Comparison of ENCODE assay signal across 8 cellular contexts in the genomic region with DNA sequence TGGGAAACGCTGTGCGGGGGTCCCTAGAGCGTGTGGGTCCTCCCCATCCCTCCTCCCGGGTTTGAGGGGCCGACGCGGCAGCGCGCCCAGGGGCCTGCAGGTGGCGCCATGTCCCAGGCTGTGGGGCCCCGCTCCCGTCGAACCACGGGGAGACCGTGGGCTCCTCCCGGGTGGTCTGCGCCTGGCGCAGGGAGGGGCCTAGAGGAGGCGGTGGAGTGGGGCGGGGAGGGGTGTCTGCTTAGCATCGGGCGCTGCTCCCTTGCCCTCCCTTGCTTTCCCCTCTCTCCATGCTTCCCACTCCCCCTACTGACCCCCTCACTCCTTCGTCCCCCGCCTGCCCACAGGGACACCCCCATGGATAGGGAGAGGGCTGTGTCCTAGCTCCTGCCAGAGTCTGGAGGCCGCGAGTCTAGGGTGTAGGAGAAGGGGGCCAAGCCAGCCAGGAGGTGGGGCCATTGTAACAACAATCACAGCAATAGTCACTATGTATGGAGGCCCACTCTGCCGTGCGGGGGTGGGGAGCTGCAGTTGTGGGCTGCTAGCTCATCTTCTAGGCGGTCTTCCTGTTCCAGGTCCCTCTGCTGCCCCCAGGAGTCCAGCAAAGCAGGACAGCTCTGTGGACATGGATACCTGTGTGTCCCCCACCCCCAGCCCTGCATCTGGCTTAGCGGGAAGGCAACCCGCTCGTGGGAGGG. TPM values are rescaled to one million over a fixed set of nuclear protein-coding genes. Genes with fewer than 3 reads are reported as not detected.
A peak's percentile ranks its signal among the peaks of the same experiment; 100 is the strongest.
DNase-seq lines count a peak whose midpoint lies in the region; ATAC-seq and TF ChIP-seq lines count a peak whose summit lies in the region.

No MANE protein-coding gene starts in this region.

- H3K4me3 Mint-ChIP-seq in GM23338 (peak overlapping the region; percentile 45; the same call in 2 of the 3 replicates), progenitor cell of endocrine pancreas (ENCODE audit: low read depth) (no peak overlapping the region)

- in situ Hi-C loops in Panc1 (cut with HindIII; ENCODE audit: low pct_unique_long_range_greater_than_20kb, low sequenced_read_pairs), result no loop called here

- H3K9me2 ChIP-seq in GM23338 (ENCODE audit: insufficient read depth), result 0 out of 2 replicates have a peak, but pooled peaks cover 3% of the 10 kb centered on the region

- H4K20me1 ChIP-seq in GM23338 (replicated peaks; ENCODE audit: insufficient read depth), result no peaks in the 10 kb centered on the region

- CTCF ChIA-PET in Panc1 (lab: Charles Lee), result interaction anchor here (0.6 to 1.6 kb wide), 6 partner anchors 11 to 250 kb away, joined by 3 to 8 read pairs (median 3); no protein-coding TSS in a partner anchor

- ATAC-seq in GM23338 (peak; percentile 87), Panc1 (peak; percentile 86), Right ventricle myocardium superior (ENCODE audit: poor library complexity) (peak; percentile 72)

- no peaks in the 10 kb centered on the region for H3K27me3 ChIP-seq in GM23338 (ENCODE audit: insufficient read depth)
- no peaks in the 10 kb centered on the region for H3K27me3 ChIP-seq in Panc1 (ENCODE audit: control insufficient read depth, insufficient read depth, low read length)

- no peaks in the 10 kb centered on the region for H3K9me3 ChIP-seq in Panc1 (ENCODE audit: control insufficient read depth, insufficient read depth, low read depth, low read length)

- DNase-seq in AML-193 (lab: John Stamatoyannopoulos, UW), result peak; percentile 1 to 3
- DNase-seq in GM23338 (ENCODE audit: low spot score), result peak; percentile 83
- DNase-seq in Panc1 (ENCODE audit: low read depth, low spot score), result no peak
- peak; percentile 40 for DNase-seq in activated naive CD4-positive, alpha-beta T cell treated with Interleukin-2 at 50 U/mL for 16 hours
- peak; percentile 61 for DNase-seq in Right ventricle myocardium superior
- DNase-seq in progenitor cell of endocrine pancreas (ENCODE audit: low spot score, unreplicated experiment), result peak; percentile 45
- no peak for DNase-seq in NCI-H187 treated with DMSO at 0.1 percent for 48 hours (lab: John Stamatoyannopoulos, UW)
- no peak for DNase-seq in NCI-H2081 treated with DMSO at 0.1 percent for 48 hours (lab: John Stamatoyannopoulos, UW)

- intact Hi-C loops in Panc1 (cut with micrococcal nuclease; ENCODE audit: unreplicated experiment) (loop anchor here (5.0 kb wide), 1 partner anchor 219 kb away; no protein-coding TSS in a partner anchor), Right ventricle myocardium superior (cut with DNase I) (loop anchor here (5.0 kb wide), 1 partner anchor 204 kb away; no protein-coding TSS in a partner anchor)

- peaks cover 4% of the 10 kb centered on the region for H3K27me3 Mint-ChIP-seq in GM23338 (ENCODE audit: insufficient read depth, low read depth, poor library complexity)
- no peaks in the 10 kb centered on the region for H3K27me3 Mint-ChIP-seq in progenitor cell of endocrine pancreas

- H3K36me3 Mint-ChIP-seq in GM23338 (ENCODE audit: low read depth) (no peaks in the 10 kb centered on the region), progenitor cell of endocrine pancreas (ENCODE audit: insufficient read depth) (peaks cover 1% of the 10 kb centered on the region)

- no peaks in the 10 kb centered on the region; the same call in 1 of the 2 replicates for H3K4me1 ChIP-seq in GM23338 (ENCODE audit: insufficient read depth)
- H3K4me1 ChIP-seq in Panc1 (ENCODE audit: control insufficient read depth, insufficient read depth, low read length), result peaks cover 28% of the 10 kb centered on the region

- TF ChIP-seq CTCF in GM23338 (conservative IDR thresholded peaks at IDR 0.05; ENCODE audit: low read depth in 2 of 2), result peak; percentile 75 to 92
- peak; percentile 94 for TF ChIP-seq CTCF in Panc1 (IDR thresholded peaks at IDR 0.05)
- TF ChIP-seq CTCF in progenitor cell of endocrine pancreas (IDR thresholded peaks at IDR 0.05; ENCODE audit: unreplicated experiment), result peak; percentile 81

- POLR2A ChIA-PET in Panc1 (lab: Charles Lee), result interaction anchor here (1.1 kb wide), 1 partner anchor 249 kb away, joined by 4 read pairs; a partner anchor contains a TSS

- H3K9me3 Mint-ChIP-seq in GM23338, result no peaks in the 10 kb centered on the region
- H3K9me3 Mint-ChIP-seq in progenitor cell of endocrine pancreas (ENCODE audit: low read depth), result no peaks in the 10 kb centered on the region

- no peaks in the 10 kb centered on the region for H3F3A ChIP-seq in GM23338 (replicated peaks; ENCODE audit: low read depth)

- H3K36me3 ChIP-seq in GM23338 (ENCODE audit: insufficient read depth), result no peaks in the 10 kb centered on the region
- no peaks in the 10 kb centered on the region for H3K36me3 ChIP-seq in Panc1 (ENCODE audit: control insufficient read depth, insufficient read depth, low read length)

- H3K4me1 Mint-ChIP-seq in GM23338, result peaks cover 12% of the 10 kb centered on the region
- H3K4me1 Mint-ChIP-seq in progenitor cell of endocrine pancreas (ENCODE audit: low read depth), result peaks cover 5% of the 10 kb centered on the region

- no peaks in the 10 kb centered on the region for H3K79me2 ChIP-seq in GM23338 (replicated peaks; ENCODE audit: insufficient read depth)

- H3K27ac Mint-ChIP-seq in GM23338 (no peak overlapping the region), progenitor cell of endocrine pancreas (no peak overlapping the region)

- H2AFZ ChIP-seq in GM23338, result peak overlapping the region; percentile 86

- peak overlapping the region; percentile 70; the same call in 1 of the 2 replicates for H3K4me2 ChIP-seq in GM23338

- H3K4me3 ChIP-seq in GM23338 (peak overlapping the region; percentile 53), Panc1 (ENCODE audit: low read depth in 2 of 2, low read length in 2 of 2) (peak overlapping the region in 1 of 2 experiments; percentile 23; a peak in 1 of 4 replicates)

- BruUV-seq in Panc1 (replicated peaks; lab: Mats Ljungman, UMichigan), result no TSS peak

- no peak overlapping the region for H3K27ac ChIP-seq in GM23338 (ENCODE audit: low read depth)
- H3K27ac ChIP-seq in Panc1 (ENCODE audit: low read length), result no peak overlapping the region

TF ChIP-seq in GM23338, 12 proteins besides CTCF, POLR2A, EP300 and RAD21:
- TF ChIP-seq, protein P1, sequence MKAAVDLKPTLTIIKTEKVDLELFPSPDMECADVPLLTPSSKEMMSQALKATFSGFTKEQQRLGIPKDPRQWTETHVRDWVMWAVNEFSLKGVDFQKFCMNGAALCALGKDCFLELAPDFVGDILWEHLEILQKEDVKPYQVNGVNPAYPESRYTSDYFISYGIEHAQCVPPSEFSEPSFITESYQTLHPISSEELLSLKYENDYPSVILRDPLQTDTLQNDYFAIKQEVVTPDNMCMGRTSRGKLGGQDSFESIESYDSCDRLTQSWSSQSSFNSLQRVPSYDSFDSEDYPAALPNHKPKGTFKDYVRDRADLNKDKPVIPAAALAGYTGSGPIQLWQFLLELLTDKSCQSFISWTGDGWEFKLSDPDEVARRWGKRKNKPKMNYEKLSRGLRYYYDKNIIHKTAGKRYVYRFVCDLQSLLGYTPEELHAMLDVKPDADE (IDR thresholded peaks at IDR 0.05), result no peak
- TF ChIP-seq STAT1 (IDR thresholded peaks at IDR 0.05; ENCODE audit: unreplicated experiment) (no peak), CREB1 (CRISPR knock-in tag; IDR thresholded peaks at IDR 0.05; ENCODE audit: low read depth) (peak; percentile 55)
TF ChIP-seq in GM23338: peak in this region for 1.

RNA-seq across cellular contexts. Expression of a gene that starts 51.7 kb away (rescaled TPM):
- 42.6 and 49.3 TPM in 2 replicates for total RNA-seq in GM23338 (2014; rRNA removed; shearing (Covaris generic))
- polyA plus RNA-seq in GM23338 (2016; fragmentation: Nextera tagmentation; extraction: Ambion mirVana), result 14.5 and 15.7 TPM in 2 replicates
- total RNA-seq in Panc1 (2021; ENCODE audit: unreplicated experiment), result 87.5 TPM
- polyA plus RNA-seq in Panc1 (2012; ENCODE audit: insufficient read length), result 148 TPM
- 101 TPM for total RNA-seq in Right ventricle myocardium superior
- 136 and 137 TPM in 2 replicates for total RNA-seq in progenitor cell of endocrine pancreas

Comparison
In these comparisons a context has a peak if more than half of its experiments do, and no peak if none do; other contexts are left out.
1. DNase-seq: peak in AML-193 (2 of 2), GM23338 (single experiment), activated naive CD4-positive, alpha-beta T cell treated with Interleukin-2 at 50 U/mL for 16 hours (single experiment), Right ventricle myocardium superior (single experiment) and progenitor cell of endocrine pancreas (single experiment); none in Panc1 (single experiment), NCI-H187 treated with DMSO at 0.1 percent for 48 hours (single experiment) and NCI-H2081 treated with DMSO at 0.1 percent for 48 hours (single experiment).
2. Peak in every context shown above with its lines, with median percentiles within 50 percentile points of each other: ATAC-seq and CTCF ChIP-seq.